Comparison of ENCODE assay signal across 12 cellular contexts in genomic region chr11:8318536-8318935, GRCh38. TPM values are rescaled to one million over a fixed set of nuclear protein-coding genes. Genes with fewer than 3 reads are reported as not detected.
A peak's percentile ranks its signal among the peaks of the same experiment; 100 is the strongest.
DNase-seq lines count a peak whose midpoint lies in the region; ATAC-seq, FAIRE-seq and TF ChIP-seq lines count a peak whose summit lies in the region.
"Had no signal": no experiment of that assay in that cellular context is flagged by ENCODE, and none has a peak within 500 bp of the region (broad histone marks: within the 10 kb centered on the region; RNA-seq: fewer than 3 reads in every experiment).

No MANE protein-coding gene starts in this region.

- no peaks in the 10 kb centered on the region for H3K4me1 ChIP-seq in A549
- peaks cover 2 to 4% of the 10 kb centered on the region in 2 donors for H3K4me1 ChIP-seq in neuronal stem cell (ENCODE audit: control insufficient read depth in 2 of 2, insufficient read depth in 1 of 2, low read depth in 1 of 2, low read length in 2 of 2)

- no peaks in the 10 kb centered on the region for H3K79me1 ChIP-seq in neuronal stem cell (ENCODE audit: low read depth, low read length)

- no peak overlapping the region for H2AFZ ChIP-seq in neuronal stem cell (ENCODE audit: low read length)

- no peak overlapping the region for H3K4ac ChIP-seq in neuronal stem cell (ENCODE audit: low read length)

- H3K36me3 ChIP-seq in neuronal stem cell (replicated peaks in 1 of 2; ENCODE audit: control insufficient read depth in 2 of 2, insufficient read depth in 2 of 2, low read length in 2 of 2): no peaks in the 10 kb centered on the region

- no peaks in the 10 kb centered on the region for H3K36me3 Mint-ChIP-seq in mesothelial cell of epicardium
- H3K36me3 Mint-ChIP-seq: naive thymus-derived CD8-positive, alpha-beta T cell had no signal

- no peak overlapping the region for H3K18ac ChIP-seq in neuronal stem cell (ENCODE audit: low read length)

- no peak overlapping the region for H3K4me2 ChIP-seq in A549
- no peak overlapping the region for H3K4me2 ChIP-seq in neuronal stem cell (ENCODE audit: insufficient read depth, low read length, poor library complexity, severe bottlenecking)

- H3K4me3 ChIP-seq in A549 (no peak overlapping the region), epithelial cell of esophagus (ENCODE audit: low read length) (no peak overlapping the region), neuronal stem cell (ENCODE audit: low read length in 2 of 2) (no peak overlapping the region)
- H3K4me3 ChIP-seq: dorsolateral prefrontal cortex had no signal

- TF ChIP-seq RAD21 in A549 (conservative IDR thresholded peaks at IDR 0.05 in 1 of 2, IDR thresholded peaks at IDR 0.05 in 1 of 2): peak; percentile 20 to 21; a peak in 2 of 5 replicates

- H3K27me3 ChIP-seq in neuronal stem cell (ENCODE audit: control insufficient read depth in 3 of 3, insufficient read depth in 3 of 3, low read depth in 1 of 3, low read length in 3 of 3): peaks cover 0 to 34% (median 3%) of the 10 kb centered on the region in 3 experiments

- no peak for TF ChIP-seq POLR2A in A549 (IDR thresholded peaks at IDR 0.05; ENCODE audit: low read length)

- FAIRE-seq in A549 (lab: Jason Lieb, UNC): no peak

- WGBS in A549 (ENCODE audit: missing lambda C conversion rate): 52% methylated on average over 6 of the region's 7 CpGs
- WGBS in neuronal stem cell (ENCODE audit: extremely low coverage in 2 of 2, insufficient read length in 2 of 2, insufficient replicate concordance in 1 of 2), 2 donors: no CpG with 5 or more reads among the region's 7 CpGs

- H2BK12ac ChIP-seq in neuronal stem cell (ENCODE audit: low read length): no peak overlapping the region

- no peak overlapping the region for H3K9ac ChIP-seq in neuronal stem cell (ENCODE audit: low read depth, low read length, poor library complexity)

- H2AK5ac ChIP-seq in neuronal stem cell (ENCODE audit: low read depth, low read length): no peak overlapping the region

- H3K9me3 ChIP-seq in A549 (no peaks in the 10 kb centered on the region), neuronal stem cell (replicated peaks in 1 of 2; ENCODE audit: control insufficient read depth in 2 of 2, insufficient read depth in 1 of 2, low read depth in 1 of 2, low read length in 2 of 2) (no peaks in the 10 kb centered on the region)

- H2BK15ac ChIP-seq in neuronal stem cell (ENCODE audit: low read length): no peak overlapping the region

- ATAC-seq in A549 (peak in 1 of 2 experiments; percentile 73; a peak in 3 of 6 replicates), HG02981 (IDR thresholded peaks at IDR 0.05; ENCODE audit: unreplicated experiment) (no peak)
- ATAC-seq: naive thymus-derived CD8-positive, alpha-beta T cell had no signal

- H3K23ac ChIP-seq in neuronal stem cell (ENCODE audit: low read depth, low read length, poor library complexity): no peak overlapping the region

- H3K27ac ChIP-seq in A549 (no peak overlapping the region), neuronal stem cell (replicated peaks; ENCODE audit: low read length) (no peak overlapping the region)
- H3K27ac ChIP-seq: dorsolateral prefrontal cortex had no signal

- DNase-seq in A549 (ENCODE audit: low read depth in 1 of 2, low spot score in 1 of 2) (no peak), D341Med (ENCODE audit: low spot score) (peak; percentile 75), NCI-H146 (lab: John Stamatoyannopoulos, UW) (peak; percentile 77), epithelial cell of esophagus (ENCODE audit: low read depth) (no peak), HuH-7 (ENCODE audit: low spot score) (no peak), mesothelial cell of epicardium (ENCODE audit: low spot score in 2 of 2, unreplicated experiment in 2 of 2) (no peak), neuronal stem cell (ENCODE audit: low spot score) (no peak)
- DNase-seq: activated effector memory CD4-positive, alpha-beta T cell treated with anti-CD3 and anti-CD28 coated beads, Interleukin-2, amount 50 U/mL, for 16 hours had no signal

- no peak overlapping the region for H2BK120ac ChIP-seq in neuronal stem cell (ENCODE audit: low read depth, low read length)

- H3K14ac ChIP-seq in neuronal stem cell (ENCODE audit: low read length): no peak overlapping the region

- TF ChIP-seq EP300 in A549 (IDR thresholded peaks at IDR 0.05): no peak

- no peak overlapping the region for H2BK5ac ChIP-seq in neuronal stem cell (ENCODE audit: low read length)

- H3K9me3 Mint-ChIP-seq in mesothelial cell of epicardium: no peaks in the 10 kb centered on the region
- H3K9me3 Mint-ChIP-seq: naive thymus-derived CD8-positive, alpha-beta T cell had no signal

- POLR2A ChIA-PET in A549 (lab: Yijun Ruan, JAX): no interaction called here

- CTCF ChIA-PET in A549 (lab: Yijun Ruan, JAX): interaction anchor here (0.8 to 4.7 kb wide), 6 partner anchors 10 to 249 kb away, joined by 3 to 20 read pairs (median 4); partner anchors contain the start of gene LMO1

- H3K27me3 Mint-ChIP-seq in mesothelial cell of epicardium (ENCODE audit: low read depth): peaks cover 32% of the 10 kb centered on the region

- no peak overlapping the region for H3K27ac Mint-ChIP-seq in mesothelial cell of epicardium
- H3K27ac Mint-ChIP-seq: naive thymus-derived CD8-positive, alpha-beta T cell had no signal

- H3K4me1 Mint-ChIP-seq in mesothelial cell of epicardium: peaks cover 27% of the 10 kb centered on the region

- no peak overlapping the region for H3K4me3 Mint-ChIP-seq in mesothelial cell of epicardium
- H3K4me3 Mint-ChIP-seq: naive thymus-derived CD8-positive, alpha-beta T cell had no signal

- no peak overlapping the region for H4K8ac ChIP-seq in neuronal stem cell (ENCODE audit: low read depth, low read length)

- TF ChIP-seq CTCF in A549 (IDR thresholded peaks at IDR 0.05) (0 out of 3 replicates have a peak, but pooled peaks have one; percentile 6), epithelial cell of esophagus (IDR thresholded peaks at IDR 0.05; ENCODE audit: insufficient read depth, low read depth, low read length, missing control alignments) (peak; percentile 5), mesothelial cell of epicardium (IDR thresholded peaks at IDR 0.05; ENCODE audit: unreplicated experiment) (no peak)

- no peak overlapping the region for H4K91ac ChIP-seq in neuronal stem cell (ENCODE audit: low read depth, low read length, poor library complexity)

TF ChIP-seq in A549, 52 proteins besides CTCF, POLR2A, EP300 and RAD21:
- TF ChIP-seq MAX (IDR thresholded peaks at IDR 0.05) (no peak), ZNF302 (CRISPR knock-in tag; IDR thresholded peaks at IDR 0.05) (no peak), KDM1A (IDR thresholded peaks at IDR 0.05; ENCODE audit: low read depth) (no peak), SMC3 (IDR thresholded peaks at IDR 0.05) (0 out of 3 replicates have a peak, but pooled peaks have one; percentile 12)

RNA-seq across cellular contexts. Expression of gene LMO1, which starts 54.9 kb away (rescaled TPM):
- polyA plus RNA-seq in A549 (2011; rRNA removed) (0.18 and 1.3 TPM in 2 replicates), A549 (2017; fragmentation: RNase III; extraction: RNeasy Plus Mini Kit Qiagen cat#74134 plus additional on column Dnase treatment) (1.1 to 3.1 TPM (median 2.7 TPM) in 3 replicates)
- 0.99 and 1.2 TPM in 2 replicates for polyA plus RNA-seq in A549 (2012; cell fraction: cytosol; rRNA removed)
- polyA plus RNA-seq in A549 (2012; cell fraction: nucleus; rRNA removed): 1.3 and 1.4 TPM in 2 replicates
- polyA minus RNA-seq in A549 (2011; rRNA and poly(A)+ RNA removed): 0.83 TPM in 1 of 2 replicates, not detected in the other
- 2.5 to 4.1 TPM (median 3.2 TPM) in 3 replicates for total RNA-seq in mesothelial cell of epicardium
- 9.9 TPM for polyA plus RNA-seq in neuronal stem cell (2013, experiment 1 of 2)
- polyA plus RNA-seq in neuronal stem cell (2013, experiment 2 of 2): 9.4 TPM
- total RNA-seq: naive thymus-derived CD8-positive, alpha-beta T cell; subcutaneous adipose tissue had no signal
- polyA plus RNA-seq: naive thymus-derived CD8-positive, alpha-beta T cell had no signal

Comparison
In these comparisons a context has a peak if more than half of its experiments do, and no peak if none do; other contexts are left out.
1. DNase-seq: peak in D341Med (single experiment) and NCI-H146 (single experiment); none in A549 (0 of 2), epithelial cell of esophagus (single experiment), HuH-7 (single experiment), mesothelial cell of epicardium (0 of 2) and neuronal stem cell (single experiment).